Comparison of ENCODE assay signal across 22 cellular contexts in genomic region chr14:69285661-69286255, GRCh38. TPM values are rescaled to one million over a fixed set of nuclear protein-coding genes. Genes with fewer than 3 reads are reported as not detected.
"Had no signal": no experiment of that assay in that cellular context is flagged by ENCODE, and none has a peak within 500 bp of the region (broad histone marks: within the 10 kb centered on the region; RNA-seq: fewer than 3 reads in every experiment).

No MANE protein-coding gene starts in this region.

- H3K27me3 ChIP-seq: heart left ventricle, left lung, sigmoid colon, suprapubic skin, thyroid gland, vagina had no signal

- H3K4me3 ChIP-seq: coronary artery, heart left ventricle, left lung, lung, psoas muscle, sigmoid colon, skin epidermis, suprapubic skin, thyroid gland, vagina had no signal

- H3K27ac ChIP-seq: coronary artery, heart left ventricle, left lung, neutrophil, psoas muscle, sigmoid colon, suprapubic skin, thyroid gland, vagina had no signal

- FAIRE-seq: frontal cortex, islet of Langerhans had no signal

- H3K9me3 ChIP-seq: heart left ventricle, left lung, neutrophil, psoas muscle, sigmoid colon, suprapubic skin, thyroid gland, vagina had no signal

- DNase-seq: effector CD4-positive, alpha-beta T cell; heart left ventricle; hypothalamus; left lung; mesenchymal stem cell; naive thymus-derived CD4-positive, alpha-beta T cell; nephron progenitor cell; psoas muscle; retina; sigmoid colon; stimulated activated CD4-positive, alpha-beta T cell treated with anti-CD3 and anti-CD28 coated beads, Interleukin-2, amount 100 ng/mL, for 24 hours; stimulated activated CD4-positive, alpha-beta T cell treated with anti-CD3 and anti-CD28 coated beads, Interleukin-4, amount 100 ng/mL, for 4 hours; stimulated activated naive CD4-positive, alpha-beta T cell treated with Interleukin-2 at 50 U/mL for 16 hours; thyroid gland had no signal

- ATAC-seq: heart left ventricle; left lung; naive thymus-derived CD4-positive, alpha-beta T cell; psoas muscle had no signal

- H3K36me3 ChIP-seq: heart left ventricle, left lung, neutrophil, sigmoid colon, suprapubic skin, thyroid gland, vagina had no signal

- H3K4me1 ChIP-seq: left lung, psoas muscle had no signal

RNA-seq across cellular contexts. Expression of gene GALNT16, which starts 25.8 kb away (rescaled TPM):
- polyA plus RNA-seq: naive thymus-derived CD4-positive, alpha-beta T cell had no signal
